In genomic region chr10:69043931-69044531, GRCh38 we compare ENCODE assay signal across 8 cellular contexts. TPM values are rescaled to one million over a fixed set of nuclear protein-coding genes. Genes with fewer than 3 reads are reported as not detected.
DNase-seq lines count a peak whose midpoint lies in the region; ATAC-seq and TF ChIP-seq lines count a peak whose summit lies in the region.

No MANE protein-coding gene starts in this region.

- peak overlapping the region; percentile 43 for H2BK120ac ChIP-seq in IMR-90 (ENCODE audit: low read depth, low read length)

- no peaks in the 10 kb centered on the region for H3K9me3 ChIP-seq in CD4-positive, CD25-positive, alpha-beta regulatory T cell (ENCODE audit: control insufficient read depth in 2 of 2, low read length in 2 of 2)
- H3K9me3 ChIP-seq in IMR-90 (ENCODE audit: control insufficient read depth, insufficient read depth, low read length) (no peaks in the 10 kb centered on the region), vagina (no peaks in the 10 kb centered on the region), neural progenitor cell (ENCODE audit: low read depth) (no peaks in the 10 kb centered on the region)

- H3K9ac ChIP-seq in IMR-90 (ENCODE audit: low read depth, low read length) (no peak overlapping the region), neural progenitor cell (no peak overlapping the region)

- no peaks in the 10 kb centered on the region for H3K27me3 Mint-ChIP-seq in CD4-positive, CD25-positive, alpha-beta regulatory T cell
- peaks cover 4% of the 10 kb centered on the region for H3K27me3 Mint-ChIP-seq in neural progenitor cell (ENCODE audit: insufficient read depth, low read depth)

- dilution Hi-C loops in IMR-90 (cut with HindIII; ENCODE audit: low sequenced_read_pairs, unreplicated experiment) = no loop called here

- H3K9me1 ChIP-seq in IMR-90 (ENCODE audit: insufficient read depth, low read length) = peaks cover 4% of the 10 kb centered on the region; the same call in 1 of the 2 replicates

- no peak overlapping the region for H2AK5ac ChIP-seq in IMR-90 (ENCODE audit: low read depth, low read length)

- H2BK20ac ChIP-seq in IMR-90 (ENCODE audit: low read depth, low read length) = no peak overlapping the region

- H3K4me2 ChIP-seq in IMR-90 (ENCODE audit: low read depth, low read length) (no peak overlapping the region), neural progenitor cell (no peak overlapping the region)

- H2AFZ ChIP-seq in IMR-90 (replicated peaks; ENCODE audit: low read length, poor library complexity) = peak overlapping the region; percentile 77
- no peak overlapping the region for H2AFZ ChIP-seq in neural progenitor cell (replicated peaks)

- POLR2A ChIA-PET in IMR-90 (lab: Charles Lee; ENCODE audit: unreplicated experiment) = no interaction called here

- H4K5ac ChIP-seq in IMR-90 (ENCODE audit: low read depth, low read length) = no peak overlapping the region

- peak overlapping the region; percentile 48 for H3K14ac ChIP-seq in IMR-90 (replicated peaks; ENCODE audit: low read depth, low read length)

- no peaks in the 10 kb centered on the region for H3K36me3 Mint-ChIP-seq in CD4-positive, CD25-positive, alpha-beta regulatory T cell
- H3K36me3 Mint-ChIP-seq in neural progenitor cell = no peaks in the 10 kb centered on the region

- H4K20me1 ChIP-seq in IMR-90 (ENCODE audit: insufficient read depth, low read length) (no peaks in the 10 kb centered on the region), neural progenitor cell (ENCODE audit: low read depth) (no peaks in the 10 kb centered on the region)

- H2BK5ac ChIP-seq in IMR-90 (ENCODE audit: low read depth, low read length, poor library complexity, severe bottlenecking) = no peak overlapping the region

- H3K4me1 Mint-ChIP-seq in CD4-positive, CD25-positive, alpha-beta regulatory T cell = peaks cover 12 to 54% (median 25%) of the 10 kb centered on the region in 4 donors
- H3K4me1 Mint-ChIP-seq in neural progenitor cell = peaks cover 4% of the 10 kb centered on the region

- peak; percentile 32 to 60 for ATAC-seq in CD4-positive, CD25-positive, alpha-beta regulatory T cell (ENCODE audit: low read depth in 2 of 2)
- ATAC-seq in GM19468 (IDR thresholded peaks at IDR 0.05; ENCODE audit: extremely low read depth, unreplicated experiment) = peak; percentile 49
- no peak; the same call in 1 of the 2 replicates for ATAC-seq in IMR-90 (ENCODE audit: low read depth)

- TF ChIP-seq CTCF in IMR-90 (conservative IDR thresholded peaks at IDR 0.05; ENCODE audit: low read depth, low read length) (no peak), vagina (IDR thresholded peaks at IDR 0.05) (no peak), neural progenitor cell (IDR thresholded peaks at IDR 0.05) (no peak)

- H3F3A ChIP-seq in neural progenitor cell (ENCODE audit: low read depth) = no peaks in the 10 kb centered on the region

- in situ Hi-C loops in IMR-90 (cut with MboI; ENCODE audit: low sequenced_read_pairs) = no loop called here

- peak overlapping the region; percentile 84 for H3K27ac ChIP-seq in CD4-positive, CD25-positive, alpha-beta regulatory T cell (ENCODE audit: insufficient read depth, low read length, poor library complexity, severe bottlenecking)
- H3K27ac ChIP-seq in IMR-90 (ENCODE audit: insufficient read depth, low read length) (no peak overlapping the region), caudate nucleus (ENCODE audit: low read depth, low read length) (peak overlapping the region; percentile 26), vagina (no peak overlapping the region), neural progenitor cell (no peak overlapping the region)

- no peaks in the 10 kb centered on the region for H3K36me3 ChIP-seq in CD4-positive, CD25-positive, alpha-beta regulatory T cell (ENCODE audit: control insufficient read depth, insufficient read depth, low read length)
- H3K36me3 ChIP-seq in IMR-90 (ENCODE audit: control insufficient read depth, insufficient read depth, low read length) = no peaks in the 10 kb centered on the region
- no peaks in the 10 kb centered on the region for H3K36me3 ChIP-seq in vagina
- H3K36me3 ChIP-seq in neural progenitor cell = no peaks in the 10 kb centered on the region

- no peaks in the 10 kb centered on the region for H3K9me3 Mint-ChIP-seq in CD4-positive, CD25-positive, alpha-beta regulatory T cell
- no peaks in the 10 kb centered on the region for H3K9me3 Mint-ChIP-seq in neural progenitor cell

- H2BK15ac ChIP-seq in IMR-90 (ENCODE audit: low read depth, low read length) = no peak overlapping the region; the same call in 2 of the 3 replicates

- no peaks in the 10 kb centered on the region for H3K79me2 ChIP-seq in neural progenitor cell (ENCODE audit: low read depth)

- H2AK9ac ChIP-seq in IMR-90 (replicated peaks; ENCODE audit: low read depth, low read length, poor library complexity) = peak overlapping the region; percentile 39

- DNase-seq in CD4-positive, CD25-positive, alpha-beta regulatory T cell = peak in 2 of 3 donors; percentile 56 to 82
- no peak for DNase-seq in IMR-90
- peak in 1 of 61 donors; percentile 45 for DNase-seq in caudate nucleus (lab: John Stamatoyannopoulos, UW)
- DNase-seq in vagina (ENCODE audit: extremely low spot score in 2 of 2) = no peak
- no peak for DNase-seq in neural progenitor cell (ENCODE audit: low spot score)
- no peak for DNase-seq in HK-2 (ENCODE audit: unreplicated experiment)
- DNase-seq in glomerular visceral epithelial cell (ENCODE audit: extremely low spot score) = no peak

- CTCF ChIA-PET in IMR-90 (lab: Yijun Ruan, JAX) = no interaction called here

- WGBS in IMR-90 (ENCODE audit: extremely low coverage in 2 of 2, insufficient read length in 1 of 2), 2 experiments = 94% methylated on average over 3 of the region's 10 CpGs; no CpG with 5 or more reads in 1 of the 2 experiments

- BruUV-seq in IMR-90 (replicated peaks; lab: Mats Ljungman, UMichigan) = no TSS peak

- peak overlapping the region; percentile 95 to 96 (median 96) for H3K27ac Mint-ChIP-seq in CD4-positive, CD25-positive, alpha-beta regulatory T cell
- H3K27ac Mint-ChIP-seq in neural progenitor cell = no peak overlapping the region

- no peak overlapping the region; the same call in 1 of the 2 replicates for H3K23ac ChIP-seq in IMR-90 (ENCODE audit: low read depth, low read length)

- H3K4me1 ChIP-seq in CD4-positive, CD25-positive, alpha-beta regulatory T cell (ENCODE audit: control insufficient read depth, insufficient read depth, low read length, poor library complexity, severe bottlenecking) = peaks cover 45% of the 10 kb centered on the region
- H3K4me1 ChIP-seq in IMR-90 (ENCODE audit: control insufficient read depth, insufficient read depth, low read length) (peaks cover 11% of the 10 kb centered on the region), vagina (no peaks in the 10 kb centered on the region), neural progenitor cell (no peaks in the 10 kb centered on the region)

- no peaks in the 10 kb centered on the region for H3K79me1 ChIP-seq in IMR-90 (ENCODE audit: low read depth in 1 of 2, low read length in 2 of 2)

- H3K56ac ChIP-seq in IMR-90 (ENCODE audit: extremely low read depth, insufficient read depth, low read length) = no peak overlapping the region

- no peaks in the 10 kb centered on the region for H3K27me3 ChIP-seq in CD4-positive, CD25-positive, alpha-beta regulatory T cell (ENCODE audit: control insufficient read depth, insufficient read depth, low read length)
- H3K27me3 ChIP-seq in IMR-90 (ENCODE audit: control insufficient read depth, insufficient read depth, low read length) = no peaks in the 10 kb centered on the region
- H3K27me3 ChIP-seq in vagina = no peaks in the 10 kb centered on the region
- H3K27me3 ChIP-seq in neural progenitor cell = no peaks in the 10 kb centered on the region

- TF ChIP-seq RAD21 in IMR-90 (IDR thresholded peaks at IDR 0.05; ENCODE audit: low read length) = no peak

- H3K18ac ChIP-seq in IMR-90 (ENCODE audit: low read depth, low read length) = no peak overlapping the region; the same call in 1 of the 2 replicates

- H3K4me3 Mint-ChIP-seq in CD4-positive, CD25-positive, alpha-beta regulatory T cell = peak overlapping the region; percentile 44 to 87 (median 64)
- no peak overlapping the region for H3K4me3 Mint-ChIP-seq in neural progenitor cell

- intact Hi-C loops in IMR-90 (cut with micrococcal nuclease) (no loop called here), vagina (cut with DNase I) (no loop called here)

- TF ChIP-seq POLR2A in IMR-90 (IDR thresholded peaks at IDR 0.05; ENCODE audit: low read depth, low read length) = no peak
- no peak for TF ChIP-seq POLR2A in vagina (IDR thresholded peaks at IDR 0.05)

- H3K4ac ChIP-seq in IMR-90 (ENCODE audit: low read depth, low read length) = peak overlapping the region; percentile 29

- peak overlapping the region in 1 of 2 experiments; percentile 77; a peak in 2 of 4 replicates for H4K8ac ChIP-seq in IMR-90 (ENCODE audit: low read depth in 2 of 2, low read length in 2 of 2)

- H4K91ac ChIP-seq in IMR-90 (ENCODE audit: insufficient read depth, low read depth, low read length) = no peak overlapping the region

- H3K4me3 ChIP-seq in CD4-positive, CD25-positive, alpha-beta regulatory T cell (ENCODE audit: low read depth, low read length) = peak overlapping the region; percentile 67
- no peak overlapping the region for H3K4me3 ChIP-seq in IMR-90 (ENCODE audit: insufficient read depth, low read depth, low read length)
- H3K4me3 ChIP-seq in vagina = no peak overlapping the region
- no peak overlapping the region for H3K4me3 ChIP-seq in neural progenitor cell

TF ChIP-seq in IMR-90, 13 proteins besides CTCF, POLR2A, EP300 and RAD21 (continues in another document):
- TF ChIP-seq RFX5 (IDR thresholded peaks at IDR 0.05; ENCODE audit: low read depth, low read length) = no peak
- TF ChIP-seq SMC3 (IDR thresholded peaks at IDR 0.05; ENCODE audit: low read depth, low read length) = no peak
- TF ChIP-seq MAZ (IDR thresholded peaks at IDR 0.05; ENCODE audit: borderline replicate concordance, low read depth, low read length) = no peak
- no peak for TF ChIP-seq MAFK (IDR thresholded peaks at IDR 0.05; ENCODE audit: low read depth, low read length)
- no peak for TF ChIP-seq CEBPB (IDR thresholded peaks at IDR 0.05; ENCODE audit: low read depth, low read length)

RNA-seq across cellular contexts. Expression of gene SRGN, which starts 43.9 kb away (rescaled TPM):
- 580 TPM for total RNA-seq in CD4-positive, CD25-positive, alpha-beta regulatory T cell
- polyA plus RNA-seq in CD4-positive, CD25-positive, alpha-beta regulatory T cell = 100 to 1,000 TPM; 254 to 402 (median 306) TPM
- 41.4 and 46.4 TPM in 2 replicates for total RNA-seq in IMR-90 (2012; rRNA removed)
- polyA plus RNA-seq in IMR-90 (2012; rRNA removed) = 29.8 and 33.3 TPM in 2 replicates
- polyA plus RNA-seq in IMR-90 (2012; cell fraction: cytosol; rRNA removed) = 12.4 and 25.7 TPM in 2 replicates
- 2.0 and 10.7 TPM in 2 replicates for polyA plus RNA-seq in IMR-90 (2012; cell fraction: nucleus; rRNA removed; ENCODE audit: low replicate concordance)
- 117 TPM for total RNA-seq in vagina
- not detected in 2 replicates for total RNA-seq in neural progenitor cell (ENCODE audit: low replicate concordance)

RNA-seq across cellular contexts. Expression of gene KIFBP, which starts 55.4 kb away (rescaled TPM):
- total RNA-seq in CD4-positive, CD25-positive, alpha-beta regulatory T cell = 5.1 TPM
- polyA plus RNA-seq in CD4-positive, CD25-positive, alpha-beta regulatory T cell = 1 to 10 TPM; 2.9 to 5.0 (median 4.2) TPM
- total RNA-seq in IMR-90 (2012; rRNA removed) = 51.3 and 67.2 TPM in 2 replicates
- polyA plus RNA-seq in IMR-90 (2012; rRNA removed) = 29.6 and 30.6 TPM in 2 replicates
- 13.5 and 22.6 TPM in 2 replicates for polyA plus RNA-seq in IMR-90 (2012; cell fraction: cytosol; rRNA removed)
- 10.2 and 28.6 TPM in 2 replicates for polyA plus RNA-seq in IMR-90 (2012; cell fraction: nucleus; rRNA removed; ENCODE audit: low replicate concordance)
- total RNA-seq in vagina = 25.8 TPM
- total RNA-seq in neural progenitor cell (ENCODE audit: low replicate concordance) = 27.3 and 44.9 TPM in 2 replicates

Comparison
In these comparisons a context has a peak if more than half of its experiments do, and no peak if none do; other contexts are left out.
1. DNase-seq: peak in CD4-positive, CD25-positive, alpha-beta regulatory T cell (2 of 3); none in IMR-90 (single experiment), vagina (0 of 2), neural progenitor cell (single experiment), HK-2 (single experiment) and glomerular visceral epithelial cell (single experiment).
2. H3K27ac ChIP-seq: peak in CD4-positive, CD25-positive, alpha-beta regulatory T cell (single experiment) and caudate nucleus (single experiment); none in IMR-90 (single experiment), vagina (single experiment) and neural progenitor cell (single experiment).
3. RNA of gene SRGN, which starts 43.9 kb away (total RNA-seq): 580 TPM in CD4-positive, CD25-positive, alpha-beta regulatory T cell (single experiment), 117 TPM in vagina (single experiment) and 41.4 to 46.4 TPM in IMR-90; not detected in neural progenitor cell; every median in the first group is over 10 times any median in the second.